In genomic region chr9:89474939-89475338, GRCh38 we compare ENCODE assay signal across 2 cellular contexts.
TF ChIP-seq lines count a peak whose summit lies in the region.

No MANE protein-coding gene starts in this region.

TF ChIP-seq in SK-N-SH, 30 proteins besides CTCF, POLR2A, EP300 and RAD21 (continued from another document):
- TF ChIP-seq, protein P1, sequence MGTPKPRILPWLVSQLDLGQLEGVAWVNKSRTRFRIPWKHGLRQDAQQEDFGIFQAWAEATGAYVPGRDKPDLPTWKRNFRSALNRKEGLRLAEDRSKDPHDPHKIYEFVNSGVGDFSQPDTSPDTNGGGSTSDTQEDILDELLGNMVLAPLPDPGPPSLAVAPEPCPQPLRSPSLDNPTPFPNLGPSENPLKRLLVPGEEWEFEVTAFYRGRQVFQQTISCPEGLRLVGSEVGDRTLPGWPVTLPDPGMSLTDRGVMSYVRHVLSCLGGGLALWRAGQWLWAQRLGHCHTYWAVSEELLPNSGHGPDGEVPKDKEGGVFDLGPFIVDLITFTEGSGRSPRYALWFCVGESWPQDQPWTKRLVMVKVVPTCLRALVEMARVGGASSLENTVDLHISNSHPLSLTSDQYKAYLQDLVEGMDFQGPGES (IDR thresholded peaks at IDR 0.05; ENCODE audit: low read depth, low read length): no peak
- TF ChIP-seq MXI1 (IDR thresholded peaks at IDR 0.05; ENCODE audit: low read depth, low read length) (no peak), NFIC (IDR thresholded peaks at IDR 0.05; ENCODE audit: borderline replicate concordance) (no peak), USF2 (IDR thresholded peaks at IDR 0.05; ENCODE audit: borderline replicate concordance, low read depth, low read length) (no peak), JUND (IDR thresholded peaks at IDR 0.05) (no peak), RFX5 (IDR thresholded peaks at IDR 0.05; ENCODE audit: low read length) (no peak), TAF1 (IDR thresholded peaks at IDR 0.05; ENCODE audit: borderline replicate concordance, low read depth, low read length) (no peak), NRF1 (IDR thresholded peaks at IDR 0.05; ENCODE audit: low read depth, low read length) (no peak), GABPA (IDR thresholded peaks at IDR 0.05; ENCODE audit: low read depth) (no peak), PBX3 (IDR thresholded peaks at IDR 0.05) (no peak), ELF1 (IDR thresholded peaks at IDR 0.05) (no peak)
- TF ChIP-seq, protein P2, sequence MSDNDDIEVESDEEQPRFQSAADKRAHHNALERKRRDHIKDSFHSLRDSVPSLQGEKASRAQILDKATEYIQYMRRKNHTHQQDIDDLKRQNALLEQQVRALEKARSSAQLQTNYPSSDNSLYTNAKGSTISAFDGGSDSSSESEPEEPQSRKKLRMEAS (IDR thresholded peaks at IDR 0.05; ENCODE audit: low read depth): no peak
- TF ChIP-seq, protein P3, sequence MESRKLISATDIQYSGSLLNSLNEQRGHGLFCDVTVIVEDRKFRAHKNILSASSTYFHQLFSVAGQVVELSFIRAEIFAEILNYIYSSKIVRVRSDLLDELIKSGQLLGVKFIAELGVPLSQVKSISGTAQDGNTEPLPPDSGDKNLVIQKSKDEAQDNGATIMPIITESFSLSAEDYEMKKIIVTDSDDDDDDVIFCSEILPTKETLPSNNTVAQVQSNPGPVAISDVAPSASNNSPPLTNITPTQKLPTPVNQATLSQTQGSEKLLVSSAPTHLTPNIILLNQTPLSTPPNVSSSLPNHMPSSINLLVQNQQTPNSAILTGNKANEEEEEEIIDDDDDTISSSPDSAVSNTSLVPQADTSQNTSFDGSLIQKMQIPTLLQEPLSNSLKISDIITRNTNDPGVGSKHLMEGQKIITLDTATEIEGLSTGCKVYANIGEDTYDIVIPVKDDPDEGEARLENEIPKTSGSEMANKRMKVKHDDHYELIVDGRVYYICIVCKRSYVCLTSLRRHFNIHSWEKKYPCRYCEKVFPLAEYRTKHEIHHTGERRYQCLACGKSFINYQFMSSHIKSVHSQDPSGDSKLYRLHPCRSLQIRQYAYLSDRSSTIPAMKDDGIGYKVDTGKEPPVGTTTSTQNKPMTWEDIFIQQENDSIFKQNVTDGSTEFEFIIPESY (IDR thresholded peaks at IDR 0.05; ENCODE audit: borderline replicate concordance, low read depth): no peak
- TF ChIP-seq, protein P4, sequence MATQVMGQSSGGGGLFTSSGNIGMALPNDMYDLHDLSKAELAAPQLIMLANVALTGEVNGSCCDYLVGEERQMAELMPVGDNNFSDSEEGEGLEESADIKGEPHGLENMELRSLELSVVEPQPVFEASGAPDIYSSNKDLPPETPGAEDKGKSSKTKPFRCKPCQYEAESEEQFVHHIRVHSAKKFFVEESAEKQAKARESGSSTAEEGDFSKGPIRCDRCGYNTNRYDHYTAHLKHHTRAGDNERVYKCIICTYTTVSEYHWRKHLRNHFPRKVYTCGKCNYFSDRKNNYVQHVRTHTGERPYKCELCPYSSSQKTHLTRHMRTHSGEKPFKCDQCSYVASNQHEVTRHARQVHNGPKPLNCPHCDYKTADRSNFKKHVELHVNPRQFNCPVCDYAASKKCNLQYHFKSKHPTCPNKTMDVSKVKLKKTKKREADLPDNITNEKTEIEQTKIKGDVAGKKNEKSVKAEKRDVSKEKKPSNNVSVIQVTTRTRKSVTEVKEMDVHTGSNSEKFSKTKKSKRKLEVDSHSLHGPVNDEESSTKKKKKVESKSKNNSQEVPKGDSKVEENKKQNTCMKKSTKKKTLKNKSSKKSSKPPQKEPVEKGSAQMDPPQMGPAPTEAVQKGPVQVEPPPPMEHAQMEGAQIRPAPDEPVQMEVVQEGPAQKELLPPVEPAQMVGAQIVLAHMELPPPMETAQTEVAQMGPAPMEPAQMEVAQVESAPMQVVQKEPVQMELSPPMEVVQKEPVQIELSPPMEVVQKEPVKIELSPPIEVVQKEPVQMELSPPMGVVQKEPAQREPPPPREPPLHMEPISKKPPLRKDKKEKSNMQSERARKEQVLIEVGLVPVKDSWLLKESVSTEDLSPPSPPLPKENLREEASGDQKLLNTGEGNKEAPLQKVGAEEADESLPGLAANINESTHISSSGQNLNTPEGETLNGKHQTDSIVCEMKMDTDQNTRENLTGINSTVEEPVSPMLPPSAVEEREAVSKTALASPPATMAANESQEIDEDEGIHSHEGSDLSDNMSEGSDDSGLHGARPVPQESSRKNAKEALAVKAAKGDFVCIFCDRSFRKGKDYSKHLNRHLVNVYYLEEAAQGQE (IDR thresholded peaks at IDR 0.05; ENCODE audit: low read depth, low read length): no peak

TF ChIP-seq in IMR-90, 13 proteins besides CTCF, POLR2A, EP300 and RAD21 (continued from another document):
- TF ChIP-seq MXI1 (IDR thresholded peaks at IDR 0.05; ENCODE audit: borderline replicate concordance, low read depth, low read length) (no peak), RFX5 (IDR thresholded peaks at IDR 0.05; ENCODE audit: low read depth, low read length) (no peak), CHD1 (IDR thresholded peaks at IDR 0.05; ENCODE audit: low read depth, low read length) (no peak), SMC3 (IDR thresholded peaks at IDR 0.05; ENCODE audit: low read depth, low read length) (no peak), RCOR1 (IDR thresholded peaks at IDR 0.05; ENCODE audit: insufficient replicate concordance, low read length) (no peak), MAFK (IDR thresholded peaks at IDR 0.05; ENCODE audit: low read depth, low read length) (no peak), CEBPB (IDR thresholded peaks at IDR 0.05; ENCODE audit: low read depth, low read length) (no peak), NFE2L2 (IDR thresholded peaks at IDR 0.05; ENCODE audit: low read depth, low read length) (no peak), USF2 (IDR thresholded peaks at IDR 0.05; ENCODE audit: low read depth, low read length) (no peak), BHLHE40 (IDR thresholded peaks at IDR 0.05; ENCODE audit: low read depth, low read length) (no peak), MAZ (IDR thresholded peaks at IDR 0.05; ENCODE audit: borderline replicate concordance, low read depth, low read length) (no peak)
- TF ChIP-seq, protein P5, sequence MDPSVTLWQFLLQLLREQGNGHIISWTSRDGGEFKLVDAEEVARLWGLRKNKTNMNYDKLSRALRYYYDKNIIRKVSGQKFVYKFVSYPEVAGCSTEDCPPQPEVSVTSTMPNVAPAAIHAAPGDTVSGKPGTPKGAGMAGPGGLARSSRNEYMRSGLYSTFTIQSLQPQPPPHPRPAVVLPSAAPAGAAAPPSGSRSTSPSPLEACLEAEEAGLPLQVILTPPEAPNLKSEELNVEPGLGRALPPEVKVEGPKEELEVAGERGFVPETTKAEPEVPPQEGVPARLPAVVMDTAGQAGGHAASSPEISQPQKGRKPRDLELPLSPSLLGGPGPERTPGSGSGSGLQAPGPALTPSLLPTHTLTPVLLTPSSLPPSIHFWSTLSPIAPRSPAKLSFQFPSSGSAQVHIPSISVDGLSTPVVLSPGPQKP (IDR thresholded peaks at IDR 0.05; ENCODE audit: borderline replicate concordance, low read depth, low read length): no peak
